ENCODE assay signal across 9 cellular contexts in the genomic region with DNA sequence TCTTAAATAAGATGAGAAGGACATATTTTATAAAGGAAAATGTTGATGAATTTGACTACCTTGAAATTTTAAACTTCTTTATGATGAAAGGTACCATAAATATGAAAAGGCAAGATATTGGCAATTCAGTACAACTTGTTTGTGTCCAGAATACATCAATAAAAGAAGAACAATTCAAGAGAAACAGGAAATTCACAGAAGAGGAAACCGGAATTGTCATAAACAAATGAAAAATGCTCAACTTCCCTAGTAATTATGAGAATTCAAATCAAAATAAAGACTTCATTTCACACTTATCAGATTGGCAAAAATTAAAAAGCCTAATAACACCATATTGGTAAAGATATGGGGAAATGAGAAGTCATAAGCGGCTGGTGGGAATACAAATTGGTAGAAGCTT. TPM values are rescaled to one million over a fixed set of nuclear protein-coding genes. Genes with fewer than 3 reads are reported as not detected.
A peak's percentile ranks its signal among the peaks of the same experiment; 100 is the strongest.
DNase-seq lines count a peak whose midpoint lies in the region; ATAC-seq and TF ChIP-seq lines count a peak whose summit lies in the region.
"Had no signal": no experiment of that assay in that cellular context is flagged by ENCODE, and none has a peak within 500 bp of the region (broad histone marks: within the 10 kb centered on the region; RNA-seq: fewer than 3 reads in every experiment).

No MANE protein-coding gene starts in this region.

- no peaks in the 10 kb centered on the region for H3K27me3 ChIP-seq in ACC112 (ENCODE audit: insufficient read depth, low read length)
- H3K27me3 ChIP-seq in GM23338 (ENCODE audit: insufficient read depth), result no peaks in the 10 kb centered on the region
- no peaks in the 10 kb centered on the region for H3K27me3 ChIP-seq in naive thymus-derived CD4-positive, alpha-beta T cell (ENCODE audit: control insufficient read depth in 2 of 2, insufficient read depth in 2 of 2, low read length in 2 of 2)

- POLR2A ChIA-PET in naive thymus-derived CD4-positive, alpha-beta T cell (lab: Charles Lee), result interaction anchor here (1.1 to 1.8 kb wide), 2 partner anchors 53 to 283 kb away, joined by 3 to 6 read pairs; no protein-coding TSS in a partner anchor

- CTCF ChIA-PET in naive thymus-derived CD4-positive, alpha-beta T cell (lab: Charles Lee), result no interaction called here

- H3K9me3 Mint-ChIP-seq in GM23338, result no peaks in the 10 kb centered on the region; the same call in 2 of the 3 replicates
- H3K9me3 Mint-ChIP-seq in activated naive CD8-positive, alpha-beta T cell treated with anti-CD3 and anti-CD28 coated beads for 36 hours, result no peaks in the 10 kb centered on the region
- H3K9me3 Mint-ChIP-seq in naive thymus-derived CD4-positive, alpha-beta T cell, result no peaks in the 10 kb centered on the region

- intact Hi-C loops in naive thymus-derived CD4-positive, alpha-beta T cell (cut with micrococcal nuclease), result loop anchor here in 1 of 2 donors (5.0 kb wide), 1 partner anchor 304 kb away; no protein-coding TSS in a partner anchor

- H3K9me3 ChIP-seq in naive thymus-derived CD4-positive, alpha-beta T cell (ENCODE audit: control insufficient read depth in 2 of 3, low read length in 3 of 3), result no peaks in the 10 kb centered on the region

- H3K27ac ChIP-seq in ACC112 (ENCODE audit: low read depth, low read length) (no peak overlapping the region), GM23338 (ENCODE audit: low read depth) (no peak overlapping the region)
- H3K27ac ChIP-seq in naive thymus-derived CD4-positive, alpha-beta T cell (ENCODE audit: low read depth, low read length), result no peak overlapping the region

- H3K9me2 ChIP-seq in GM23338 (ENCODE audit: insufficient read depth), result no peaks in the 10 kb centered on the region; the same call in 1 of the 2 replicates

- H3K4me1 ChIP-seq in ACC112 (ENCODE audit: control insufficient read depth, insufficient read depth, low read length, unreplicated experiment), result peaks cover 8% of the 10 kb centered on the region
- H3K4me1 ChIP-seq in GM23338 (ENCODE audit: insufficient read depth), result peaks cover 11% of the 10 kb centered on the region
- peaks cover 7 to 8% of the 10 kb centered on the region in 2 donors for H3K4me1 ChIP-seq in naive thymus-derived CD4-positive, alpha-beta T cell (ENCODE audit: control insufficient read depth in 2 of 2, insufficient read depth in 2 of 2, low read length in 2 of 2)

- peak overlapping the region; percentile 57 for H3K4me3 Mint-ChIP-seq in GM23338
- H3K4me3 Mint-ChIP-seq in activated naive CD8-positive, alpha-beta T cell treated with anti-CD3 and anti-CD28 coated beads for 36 hours, result peak overlapping the region; percentile 64
- H3K4me3 Mint-ChIP-seq in naive thymus-derived CD4-positive, alpha-beta T cell, result peak overlapping the region in 9 of 10 donors; percentile 40 to 75 (median 63)

- DNase-seq in GM23338 (ENCODE audit: low spot score), result no peak
- no peak for DNase-seq in activated naive CD8-positive, alpha-beta T cell treated with anti-CD3 and anti-CD28 coated beads for 36 hours
- no peak for DNase-seq in naive thymus-derived CD4-positive, alpha-beta T cell
- DNase-seq in NCI-H1694 (lab: John Stamatoyannopoulos, UW), result no peak
- no peak for DNase-seq in LoVo (ENCODE audit: low spot score)
- DNase-seq in SIG-M5 (lab: John Stamatoyannopoulos, UW), result no peak
- DNase-seq: stimulated activated CD4-positive, alpha-beta T cell treated with anti-CD3 and anti-CD28 coated beads, Interleukin-4, amount 100 ng/mL, for 4 hours had no signal

- no peaks in the 10 kb centered on the region for H3K36me3 ChIP-seq in ACC112 (ENCODE audit: insufficient read depth, low read length)
- no peaks in the 10 kb centered on the region for H3K36me3 ChIP-seq in GM23338 (ENCODE audit: insufficient read depth)
- no peaks in the 10 kb centered on the region for H3K36me3 ChIP-seq in naive thymus-derived CD4-positive, alpha-beta T cell (ENCODE audit: control insufficient read depth in 2 of 3, insufficient read depth in 3 of 3, low read length in 3 of 3)

- no peak overlapping the region for H3K27ac Mint-ChIP-seq in GM23338
- H3K27ac Mint-ChIP-seq in activated naive CD8-positive, alpha-beta T cell treated with anti-CD3 and anti-CD28 coated beads for 36 hours, result no peak overlapping the region
- H3K27ac Mint-ChIP-seq in naive thymus-derived CD4-positive, alpha-beta T cell, result peak overlapping the region in 3 of 9 donors; percentile 9 to 32 (median 14)

- peaks cover 19% of the 10 kb centered on the region for H3K36me3 Mint-ChIP-seq in GM23338 (ENCODE audit: low read depth)
- peaks cover 11% of the 10 kb centered on the region for H3K36me3 Mint-ChIP-seq in activated naive CD8-positive, alpha-beta T cell treated with anti-CD3 and anti-CD28 coated beads for 36 hours
- peaks cover 0 to 1% (median 0%) of the 10 kb centered on the region in 5 donors for H3K36me3 Mint-ChIP-seq in naive thymus-derived CD4-positive, alpha-beta T cell

- peaks cover 6% of the 10 kb centered on the region for H3K27me3 Mint-ChIP-seq in GM23338 (ENCODE audit: insufficient read depth, low read depth, poor library complexity)
- no peaks in the 10 kb centered on the region for H3K27me3 Mint-ChIP-seq in activated naive CD8-positive, alpha-beta T cell treated with anti-CD3 and anti-CD28 coated beads for 36 hours
- H3K27me3 Mint-ChIP-seq in naive thymus-derived CD4-positive, alpha-beta T cell, result peaks cover 0 to 5% (median 0%) of the 10 kb centered on the region in 5 donors

- peaks cover 35% of the 10 kb centered on the region for H3K4me1 Mint-ChIP-seq in GM23338
- H3K4me1 Mint-ChIP-seq in activated naive CD8-positive, alpha-beta T cell treated with anti-CD3 and anti-CD28 coated beads for 36 hours, result peaks cover 21% of the 10 kb centered on the region
- H3K4me1 Mint-ChIP-seq in naive thymus-derived CD4-positive, alpha-beta T cell, result peaks cover 7 to 39% (median 21%) of the 10 kb centered on the region in 7 donors

- H3K4me2 ChIP-seq in GM23338, result peak overlapping the region; percentile 77

- ATAC-seq in GM23338, result no peak
- ATAC-seq in naive thymus-derived CD4-positive, alpha-beta T cell, result no peak
- no peak for ATAC-seq in HG02588 (IDR thresholded peaks at IDR 0.05; ENCODE audit: unreplicated experiment)

- H4K20me1 ChIP-seq in GM23338 (replicated peaks; ENCODE audit: insufficient read depth), result no peaks in the 10 kb centered on the region

- peak overlapping the region; percentile 19 for H2AFZ ChIP-seq in ACC112 (ENCODE audit: low read length, unreplicated experiment)
- no peak overlapping the region for H2AFZ ChIP-seq in GM23338

- H3K79me2 ChIP-seq in ACC112 (ENCODE audit: control insufficient read depth, insufficient read depth, low read length, unreplicated experiment) (peaks cover 4% of the 10 kb centered on the region), GM23338 (replicated peaks; ENCODE audit: insufficient read depth) (peaks cover 7% of the 10 kb centered on the region)

- TF ChIP-seq CTCF in GM23338 (conservative IDR thresholded peaks at IDR 0.05; ENCODE audit: low read depth in 2 of 2), result no peak

- H3K4me3 ChIP-seq in ACC112 (ENCODE audit: low read depth, low read length) (peak overlapping the region; percentile 71; the same call in 1 of the 2 replicates), GM23338 (peak overlapping the region; percentile 57; the same call in 1 of the 2 replicates)
- H3K4me3 ChIP-seq in naive thymus-derived CD4-positive, alpha-beta T cell (ENCODE audit: low read length), result no peak overlapping the region

- H3F3A ChIP-seq in GM23338 (replicated peaks; ENCODE audit: low read depth), result peaks cover 6% of the 10 kb centered on the region

TF ChIP-seq in GM23338, 12 proteins besides CTCF, POLR2A, EP300 and RAD21 (continues in another document):
- no peak for TF ChIP-seq NANOG (IDR thresholded peaks at IDR 0.05; ENCODE audit: borderline replicate concordance)
- no peak for TF ChIP-seq POLR2AphosphoS5 (IDR thresholded peaks at IDR 0.05; ENCODE audit: low read depth)
- no peak for TF ChIP-seq ZNF331 (CRISPR knock-in tag; IDR thresholded peaks at IDR 0.05; ENCODE audit: low read depth)
- TF ChIP-seq, protein P1, sequence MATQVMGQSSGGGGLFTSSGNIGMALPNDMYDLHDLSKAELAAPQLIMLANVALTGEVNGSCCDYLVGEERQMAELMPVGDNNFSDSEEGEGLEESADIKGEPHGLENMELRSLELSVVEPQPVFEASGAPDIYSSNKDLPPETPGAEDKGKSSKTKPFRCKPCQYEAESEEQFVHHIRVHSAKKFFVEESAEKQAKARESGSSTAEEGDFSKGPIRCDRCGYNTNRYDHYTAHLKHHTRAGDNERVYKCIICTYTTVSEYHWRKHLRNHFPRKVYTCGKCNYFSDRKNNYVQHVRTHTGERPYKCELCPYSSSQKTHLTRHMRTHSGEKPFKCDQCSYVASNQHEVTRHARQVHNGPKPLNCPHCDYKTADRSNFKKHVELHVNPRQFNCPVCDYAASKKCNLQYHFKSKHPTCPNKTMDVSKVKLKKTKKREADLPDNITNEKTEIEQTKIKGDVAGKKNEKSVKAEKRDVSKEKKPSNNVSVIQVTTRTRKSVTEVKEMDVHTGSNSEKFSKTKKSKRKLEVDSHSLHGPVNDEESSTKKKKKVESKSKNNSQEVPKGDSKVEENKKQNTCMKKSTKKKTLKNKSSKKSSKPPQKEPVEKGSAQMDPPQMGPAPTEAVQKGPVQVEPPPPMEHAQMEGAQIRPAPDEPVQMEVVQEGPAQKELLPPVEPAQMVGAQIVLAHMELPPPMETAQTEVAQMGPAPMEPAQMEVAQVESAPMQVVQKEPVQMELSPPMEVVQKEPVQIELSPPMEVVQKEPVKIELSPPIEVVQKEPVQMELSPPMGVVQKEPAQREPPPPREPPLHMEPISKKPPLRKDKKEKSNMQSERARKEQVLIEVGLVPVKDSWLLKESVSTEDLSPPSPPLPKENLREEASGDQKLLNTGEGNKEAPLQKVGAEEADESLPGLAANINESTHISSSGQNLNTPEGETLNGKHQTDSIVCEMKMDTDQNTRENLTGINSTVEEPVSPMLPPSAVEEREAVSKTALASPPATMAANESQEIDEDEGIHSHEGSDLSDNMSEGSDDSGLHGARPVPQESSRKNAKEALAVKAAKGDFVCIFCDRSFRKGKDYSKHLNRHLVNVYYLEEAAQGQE (IDR thresholded peaks at IDR 0.05; ENCODE audit: unreplicated experiment), result no peak
- TF ChIP-seq, protein P2, sequence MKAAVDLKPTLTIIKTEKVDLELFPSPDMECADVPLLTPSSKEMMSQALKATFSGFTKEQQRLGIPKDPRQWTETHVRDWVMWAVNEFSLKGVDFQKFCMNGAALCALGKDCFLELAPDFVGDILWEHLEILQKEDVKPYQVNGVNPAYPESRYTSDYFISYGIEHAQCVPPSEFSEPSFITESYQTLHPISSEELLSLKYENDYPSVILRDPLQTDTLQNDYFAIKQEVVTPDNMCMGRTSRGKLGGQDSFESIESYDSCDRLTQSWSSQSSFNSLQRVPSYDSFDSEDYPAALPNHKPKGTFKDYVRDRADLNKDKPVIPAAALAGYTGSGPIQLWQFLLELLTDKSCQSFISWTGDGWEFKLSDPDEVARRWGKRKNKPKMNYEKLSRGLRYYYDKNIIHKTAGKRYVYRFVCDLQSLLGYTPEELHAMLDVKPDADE (IDR thresholded peaks at IDR 0.05), result no peak

RNA-seq across cellular contexts. Expression of a gene that starts 54.3 kb away (rescaled TPM):
- 99.7 and 108 TPM in 2 replicates for total RNA-seq in GM23338 (2014; rRNA removed; shearing (Covaris generic))
- 86.3 and 101 TPM in 2 replicates for polyA plus RNA-seq in GM23338 (2016; fragmentation: Nextera tagmentation; extraction: Ambion mirVana)
- total RNA-seq in activated naive CD8-positive, alpha-beta T cell treated with anti-CD3 and anti-CD28 coated beads for 36 hours, result 100 to 1,000 TPM; 113 to 126 TPM
- total RNA-seq in naive thymus-derived CD4-positive, alpha-beta T cell, result 100 to 1,000 TPM; 110 to 185 (median 134) TPM
- polyA plus RNA-seq in naive thymus-derived CD4-positive, alpha-beta T cell, result 100 to 1,000 TPM; 170 to 204 TPM
